8 cellular contexts compared by ENCODE assay signal in the genomic region with DNA sequence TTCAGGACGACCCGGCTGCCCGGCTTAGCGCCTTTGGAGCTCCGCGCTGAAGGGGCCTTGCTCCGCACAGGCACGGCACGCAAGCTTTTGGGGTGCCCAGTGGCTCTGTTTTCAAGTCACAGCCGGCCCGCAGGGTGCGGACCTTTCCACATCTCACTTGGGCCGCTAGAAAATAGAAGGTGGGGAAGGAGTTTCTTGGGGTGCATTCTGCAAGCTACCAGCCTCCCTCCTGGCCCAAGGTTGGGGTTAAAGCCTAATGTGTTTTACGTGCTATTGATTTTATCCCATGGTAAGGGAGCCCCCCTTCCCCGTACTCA. TPM values are rescaled to one million over a fixed set of nuclear protein-coding genes. Genes with fewer than 3 reads are reported as not detected.
DNase-seq lines count a peak whose midpoint lies in the region; ATAC-seq and TF ChIP-seq lines count a peak whose summit lies in the region.

No MANE protein-coding gene starts in this region.

- H3K4me3 Mint-ChIP-seq in endodermal cell, result peak overlapping the region; percentile 76

- H3K9me3 Mint-ChIP-seq in endodermal cell, result no peaks in the 10 kb centered on the region

- H3K4me2 ChIP-seq in OCI-LY3 (ENCODE audit: low read length), result peak overlapping the region; percentile 98

- H3K27ac Mint-ChIP-seq in endodermal cell, result peak overlapping the region; percentile 0

- H3K4me3 ChIP-seq in OCI-LY3 (ENCODE audit: low read length) (peak overlapping the region; percentile 93), endodermal cell (ENCODE audit: low read length) (peak overlapping the region; percentile 97), neutrophil (ENCODE audit: low read depth in 1 of 2, low read length in 1 of 2) (peak overlapping the region; percentile 73 to 85)

- H3K79me2 ChIP-seq in OCI-LY3 (ENCODE audit: low read length), result peaks cover 50% of the 10 kb centered on the region

- H3K9me3 ChIP-seq in OCI-LY3 (ENCODE audit: insufficient read depth, low read length) (no peaks in the 10 kb centered on the region), endodermal cell (ENCODE audit: control insufficient read depth, low read length) (no peaks in the 10 kb centered on the region), neutrophil (no peaks in the 10 kb centered on the region)

- 0% methylated on average over 6 to 15 of the region's 15 CpGs for WGBS in endodermal cell (ENCODE audit: insufficient coverage in 1 of 2, insufficient read length in 1 of 2), 2 experiments

- no peaks in the 10 kb centered on the region for H4K20me1 ChIP-seq in OCI-LY3 (ENCODE audit: insufficient read depth, low read length)

- TF ChIP-seq CTCF in OCI-LY3 (IDR thresholded peaks at IDR 0.05; ENCODE audit: low read depth, low read length) (no peak), endodermal cell (conservative IDR thresholded peaks at IDR 0.05) (no peak), neutrophil (IDR thresholded peaks at IDR 0.05) (no peak)

- no peak for DNase-seq in Right ventricle myocardium superior
- DNase-seq in cardiac septum (ENCODE audit: low spot score), result no peak
- DNase-seq in endodermal cell, result no peak
- no peak for DNase-seq in 8988T
- DNase-seq in RKO (ENCODE audit: low spot score), result no peak
- no peak for DNase-seq in HT-29 (ENCODE audit: low spot score)

- H3K36me3 ChIP-seq in OCI-LY3 (replicated peaks; ENCODE audit: low read depth, low read length), result peaks cover 5% of the 10 kb centered on the region
- H3K36me3 ChIP-seq in endodermal cell (ENCODE audit: control insufficient read depth, insufficient read depth, low read length), result peaks cover 13% of the 10 kb centered on the region
- peaks cover 8% of the 10 kb centered on the region for H3K36me3 ChIP-seq in neutrophil

- intact Hi-C loops in Right ventricle myocardium superior (cut with DNase I) (loop anchor here (10.0 kb wide), 1 partner anchor 147 kb away; the partner anchor contains the start of gene ZNF133), cardiac septum (cut with DNase I) (loop anchor here (5.0 kb wide), 2 partner anchors 149 to 171 kb away; partner anchors contain the start of genes MGME1, SNX5 and ZNF133)

- H3K27me3 ChIP-seq in OCI-LY3 (ENCODE audit: low read depth, low read length) (no peaks in the 10 kb centered on the region), endodermal cell (ENCODE audit: control insufficient read depth, insufficient read depth, low read length, poor library complexity, severe bottlenecking) (no peaks in the 10 kb centered on the region), neutrophil (peaks cover 11% of the 10 kb centered on the region)

- ATAC-seq in Right ventricle myocardium superior (ENCODE audit: poor library complexity), result peak; percentile 63

- H3K4me1 Mint-ChIP-seq in endodermal cell, result peaks cover 29% of the 10 kb centered on the region

- H3K4me1 ChIP-seq in OCI-LY3 (ENCODE audit: low read length) (peaks cover 20% of the 10 kb centered on the region), endodermal cell (ENCODE audit: control insufficient read depth, insufficient read depth, low read length) (peaks cover 7% of the 10 kb centered on the region), neutrophil (ENCODE audit: control insufficient read depth in 1 of 2, insufficient read depth in 1 of 2, low read depth in 1 of 2, low read length in 1 of 2) (peaks cover 16 to 18% of the 10 kb centered on the region in 2 experiments)

- H3K36me3 Mint-ChIP-seq in endodermal cell (ENCODE audit: low read depth), result peaks cover 13% of the 10 kb centered on the region

- peak overlapping the region; percentile 72 for H3K27ac ChIP-seq in OCI-LY3 (ENCODE audit: low read length)
- peak overlapping the region; percentile 80 for H3K27ac ChIP-seq in endodermal cell (ENCODE audit: low read depth, low read length)
- peak overlapping the region; percentile 67 for H3K27ac ChIP-seq in neutrophil

- H2AFZ ChIP-seq in OCI-LY3 (ENCODE audit: low read depth, low read length), result peak overlapping the region; percentile 99

- H3K27me3 Mint-ChIP-seq in endodermal cell (ENCODE audit: insufficient read depth), result no peaks in the 10 kb centered on the region

- H3K9ac ChIP-seq in OCI-LY3 (ENCODE audit: low read length) (peak overlapping the region; percentile 99), endodermal cell (ENCODE audit: extremely low read depth, low read length, poor library complexity, severe bottlenecking) (peak overlapping the region; percentile 87)

RNA-seq across cellular contexts. Expression of gene KAT14, which starts 0.6 kb away (rescaled TPM):
- total RNA-seq in Right ventricle myocardium superior, result 11.6 TPM
- total RNA-seq in cardiac septum, result 9.7 TPM
- 10 to 100 TPM; 35.2 to 51.0 TPM for total RNA-seq in endodermal cell
- polyA plus RNA-seq in endodermal cell (2013, experiment 1 of 2), result 19.6 TPM
- 17.6 TPM for polyA plus RNA-seq in endodermal cell (2013, experiment 2 of 2)
- 2.6 and 3.6 TPM in 2 replicates for total RNA-seq in HT-29 (2014; rRNA removed; shearing (Covaris generic))

RNA-seq across cellular contexts. Expression of gene PET117, which starts 0.6 kb away (rescaled TPM):
- total RNA-seq in Right ventricle myocardium superior, result 12.0 TPM
- total RNA-seq in cardiac septum, result 11.0 TPM
- total RNA-seq in endodermal cell, result 10 to 100 TPM; 34.2 to 44.4 TPM
- polyA plus RNA-seq in endodermal cell (2013, experiment 1 of 2), result 17.3 TPM
- 19.8 TPM for polyA plus RNA-seq in endodermal cell (2013, experiment 2 of 2)
- 10.2 and 10.4 TPM in 2 replicates for total RNA-seq in HT-29 (2014; rRNA removed; shearing (Covaris generic))
